Comparison of ENCODE assay signal across 21 cellular contexts in genomic region chr2:65059071-65059470, GRCh38. TPM values are rescaled to one million over a fixed set of nuclear protein-coding genes. Genes with fewer than 3 reads are reported as not detected.
DNase-seq lines count a peak whose midpoint lies in the region; ATAC-seq and TF ChIP-seq lines count a peak whose summit lies in the region.
"Had no signal": no experiment of that assay in that cellular context is flagged by ENCODE, and none has a peak within 500 bp of the region (broad histone marks: within the 10 kb centered on the region; RNA-seq: fewer than 3 reads in every experiment).

No MANE protein-coding gene starts in this region.

- H3K27me3 Mint-ChIP-seq in naive thymus-derived CD4-positive, alpha-beta T cell: no peaks in the 10 kb centered on the region
- H3K27me3 Mint-ChIP-seq: memory B cell had no signal

- H3K27ac ChIP-seq in body of pancreas: peak overlapping the region; percentile 27 to 90 (median 63)
- no peak overlapping the region for H3K27ac ChIP-seq in naive thymus-derived CD4-positive, alpha-beta T cell (ENCODE audit: low read depth, low read length)
- H3K27ac ChIP-seq in spleen: peak overlapping the region in 6 of 8 donors; percentile 21 to 65 (median 50)
- H3K27ac ChIP-seq: tibial artery had no signal

- peaks cover 40 to 81% (median 68%) of the 10 kb centered on the region in 7 donors for H3K4me1 Mint-ChIP-seq in naive thymus-derived CD4-positive, alpha-beta T cell

- no peaks in the 10 kb centered on the region for H3K36me3 ChIP-seq in body of pancreas (replicated peaks in 1 of 2; ENCODE audit: insufficient read depth in 1 of 2, low read depth in 2 of 2)
- H3K36me3 ChIP-seq in naive thymus-derived CD4-positive, alpha-beta T cell (ENCODE audit: control insufficient read depth in 2 of 3, insufficient read depth in 3 of 3, low read length in 3 of 3): no peaks in the 10 kb centered on the region
- no peaks in the 10 kb centered on the region for H3K36me3 ChIP-seq in spleen
- H3K36me3 ChIP-seq: tibial artery had no signal

- peaks cover 0 to 1% (median 0%) of the 10 kb centered on the region in 11 donors for H3K9me3 Mint-ChIP-seq in naive thymus-derived CD4-positive, alpha-beta T cell
- H3K9me3 Mint-ChIP-seq: memory B cell; stimulated activated effector memory CD8-positive, alpha-beta T cell treated with anti-CD3 and anti-CD28 coated beads, Interleukin-12 subunit alpha, Interleukin-12 subunit beta, amount 100 ng/mL, for 72 hours had no signal

- H3K9me3 ChIP-seq in body of pancreas: no peaks in the 10 kb centered on the region
- H3K9me3 ChIP-seq in naive thymus-derived CD4-positive, alpha-beta T cell (ENCODE audit: control insufficient read depth in 2 of 3, low read length in 3 of 3): no peaks in the 10 kb centered on the region
- no peaks in the 10 kb centered on the region for H3K9me3 ChIP-seq in spleen
- H3K9me3 ChIP-seq: tibial artery had no signal

- peak overlapping the region in 8 of 10 donors; percentile 7 to 97 (median 41) for H3K4me3 Mint-ChIP-seq in naive thymus-derived CD4-positive, alpha-beta T cell
- H3K4me3 Mint-ChIP-seq: stimulated activated effector memory CD8-positive, alpha-beta T cell treated with anti-CD3 and anti-CD28 coated beads, Interleukin-12 subunit alpha, Interleukin-12 subunit beta, amount 100 ng/mL, for 72 hours had no signal

- intact Hi-C loops in body of pancreas (cut with DNase I): no loop called here
- intact Hi-C loops in naive thymus-derived CD4-positive, alpha-beta T cell (cut with micrococcal nuclease): loop anchor here (5.0 to 10.0 kb wide), 7 partner anchors 292 to 1217 kb away; partner anchors contain the start of genes SERTAD2 (in 1 of the 2), SPRED2 (in 1 of the 2) and UGP2 (in 1 of the 2)
- intact Hi-C loops in spleen (cut with DNase I; ENCODE audit: low total_unique reads): no loop called here

- no peaks in the 10 kb centered on the region for H3K36me3 Mint-ChIP-seq in naive thymus-derived CD4-positive, alpha-beta T cell
- H3K36me3 Mint-ChIP-seq: memory B cell had no signal

- peaks cover 72% of the 10 kb centered on the region for H3K4me1 ChIP-seq in body of pancreas
- peaks cover 10 to 32% of the 10 kb centered on the region in 2 donors for H3K4me1 ChIP-seq in naive thymus-derived CD4-positive, alpha-beta T cell (ENCODE audit: control insufficient read depth in 2 of 2, insufficient read depth in 2 of 2, low read length in 2 of 2)
- peaks cover 30 to 90% (median 61%) of the 10 kb centered on the region in 6 donors for H3K4me1 ChIP-seq in spleen

- no peak overlapping the region for H3K4me3 ChIP-seq in body of pancreas
- H3K4me3 ChIP-seq in naive thymus-derived CD4-positive, alpha-beta T cell (ENCODE audit: low read length): no peak overlapping the region
- H3K4me3 ChIP-seq in spleen: no peak overlapping the region
- H3K4me3 ChIP-seq: tibial artery had no signal

- CTCF ChIA-PET in naive thymus-derived CD4-positive, alpha-beta T cell (lab: Charles Lee): interaction anchor here (1.8 to 2.0 kb wide), 2 partner anchors 17 to 110 kb away, joined by 4 to 8 read pairs; no protein-coding TSS in a partner anchor

- no peaks in the 10 kb centered on the region for H3K27me3 ChIP-seq in body of pancreas
- H3K27me3 ChIP-seq in naive thymus-derived CD4-positive, alpha-beta T cell (ENCODE audit: control insufficient read depth in 2 of 2, insufficient read depth in 2 of 2, low read length in 2 of 2): no peaks in the 10 kb centered on the region
- no peaks in the 10 kb centered on the region for H3K27me3 ChIP-seq in spleen (replicated peaks in 1 of 7)
- H3K27me3 ChIP-seq: tibial artery had no signal

- POLR2A ChIA-PET in naive thymus-derived CD4-positive, alpha-beta T cell (lab: Charles Lee): interaction anchor here (0.6 to 5.6 kb wide), 6 partner anchors 9 to 280 kb away, joined by 3 to 51 read pairs (median 4); partner anchors contain the start of genes ACTR2 and RAB1A

- 47 to 55% methylated on average over 1 of the region's 1 CpG for WGBS in body of pancreas, 2 donors
- WGBS in spleen, 5 donors: 35 to 59% (median 44%) methylated on average over 1 of the region's 1 CpG

- no peak for TF ChIP-seq POLR2A in body of pancreas (IDR thresholded peaks at IDR 0.05)
- no peak for TF ChIP-seq POLR2A in spleen (IDR thresholded peaks at IDR 0.05)

- DNase-seq in GF-D8 (lab: John Stamatoyannopoulos, UW) (peak; percentile 60), body of pancreas (peak in 1 of 4 donors; percentile 52), spleen (no peak), NCI-H524 treated with DMSO at 0.1 percent for 48 hours (lab: John Stamatoyannopoulos, UW) (no peak), A172 (ENCODE audit: low spot score) (no peak)
- DNase-seq in naive thymus-derived CD4-positive, alpha-beta T cell: no peak
- DNase-seq: activated CD4-positive, alpha-beta T cell treated with anti-CD3 and anti-CD28 coated beads, Interleukin-2, amount 50 U/mL, for 1 hour; activated naive CD4-positive, alpha-beta T cell; AML-193; anterior cingulate cortex; GOT3; hippocampal formation; NCI-H1092 treated with DMSO at 0.1 percent for 48 hours; NCI-H524; SHP77 treated with DMSO at 0.1 percent for 48 hours; T-helper 1 cell had no signal

- TF ChIP-seq CTCF in body of pancreas (IDR thresholded peaks at IDR 0.05): no peak
- no peak for TF ChIP-seq CTCF in spleen (IDR thresholded peaks at IDR 0.05 in 8 of 11, conservative IDR thresholded peaks at IDR 0.05 in 3 of 11)

- ATAC-seq in body of pancreas (no peak), HG02623 (IDR thresholded peaks at IDR 0.05; ENCODE audit: unreplicated experiment) (no peak)
- ATAC-seq in naive thymus-derived CD4-positive, alpha-beta T cell: no peak
- ATAC-seq: right cardiac atrium; stimulated activated effector memory CD8-positive, alpha-beta T cell treated with anti-CD3 and anti-CD28 coated beads, Interleukin-12 subunit alpha, Interleukin-12 subunit beta, amount 100 ng/mL, for 72 hours had no signal

- peak overlapping the region in 2 of 9 donors; percentile 54 to 90 for H3K27ac Mint-ChIP-seq in naive thymus-derived CD4-positive, alpha-beta T cell
- H3K27ac Mint-ChIP-seq: memory B cell; stimulated activated effector memory CD8-positive, alpha-beta T cell treated with anti-CD3 and anti-CD28 coated beads, Interleukin-12 subunit alpha, Interleukin-12 subunit beta, amount 100 ng/mL, for 72 hours had no signal

RNA-seq across cellular contexts. Expression of gene CEP68, which starts 2.9 kb away (rescaled TPM):
- total RNA-seq in body of pancreas (10 to 100 TPM in 1 of 2 donors, 1 to 10 TPM in 1; 6.9 to 20.0 TPM), spleen (10 to 100 TPM; 16.6 to 26.7 (median 22.2) TPM)
- total RNA-seq in naive thymus-derived CD4-positive, alpha-beta T cell: 10 to 100 TPM in 4 of 5 experiments, 1 to 10 TPM in 1; 8.5 to 52.0 (median 20.8) TPM
- 10 to 100 TPM; 25.6 to 36.0 TPM for polyA plus RNA-seq in naive thymus-derived CD4-positive, alpha-beta T cell
- 1 to 10 TPM; 5.2 to 7.0 (median 5.7) TPM for polyA plus RNA-seq in spleen
- 6.0 and 10.0 TPM in 2 replicates for total RNA-seq in A172 (2014; rRNA removed; shearing (Covaris generic))

Comparison
In these comparisons a context has a peak if more than half of its experiments do, and no peak if none do; other contexts are left out.
1. intact Hi-C loops: an anchor here in naive thymus-derived CD4-positive, alpha-beta T cell (5.0 to 10.0 kb wide); none called in body of pancreas and spleen.